In genomic region chr7:45582868-45583277, GRCh38 we compare ENCODE assay signal across 28 cellular contexts. TPM values are rescaled to one million over a fixed set of nuclear protein-coding genes. Genes with fewer than 3 reads are reported as not detected.
DNase-seq lines count a peak whose midpoint lies in the region; ATAC-seq and TF ChIP-seq lines count a peak whose summit lies in the region.
"Had no signal": no experiment of that assay in that cellular context is flagged by ENCODE, and none has a peak within 500 bp of the region (broad histone marks: within the 10 kb centered on the region; RNA-seq: fewer than 3 reads in every experiment).

No MANE protein-coding gene starts in this region.

- H3K27ac ChIP-seq in H9 (ENCODE audit: insufficient read length, low read depth, low read length) (no peak overlapping the region), endodermal cell (ENCODE audit: low read depth, low read length) (peak overlapping the region; percentile 16), neuronal stem cell (replicated peaks; ENCODE audit: low read length) (no peak overlapping the region), thyroid gland (no peak overlapping the region)
- H3K27ac ChIP-seq: gastroesophageal sphincter, parathyroid adenoma, right atrium auricular region, SJSA1, uterus had no signal

- H3T11ph ChIP-seq in H9 (ENCODE audit: low read length): no peak overlapping the region

- H2BK120ac ChIP-seq in H9 (ENCODE audit: low read depth, low read length, poor library complexity, severe bottlenecking): no peak overlapping the region
- H2BK120ac ChIP-seq in neuronal stem cell (ENCODE audit: low read depth, low read length): no peak overlapping the region

- H3K9me3 ChIP-seq in H9 (ENCODE audit: control insufficient read depth, low read depth, low read length) (no peaks in the 10 kb centered on the region), endodermal cell (ENCODE audit: control insufficient read depth, low read length) (no peaks in the 10 kb centered on the region), neuronal stem cell (replicated peaks in 1 of 2; ENCODE audit: control insufficient read depth in 2 of 2, insufficient read depth in 1 of 2, low read depth in 1 of 2, low read length in 2 of 2) (no peaks in the 10 kb centered on the region), thyroid gland (no peaks in the 10 kb centered on the region)
- H3K9me3 ChIP-seq: gastroesophageal sphincter, mucosa of descending colon, right atrium auricular region, SJSA1, uterus had no signal

- DNase-seq in ELF-1 (ENCODE audit: low read depth, low spot score): peak; percentile 65
- DNase-seq in H9: no peak
- DNase-seq in endodermal cell: no peak
- DNase-seq in neuronal stem cell (ENCODE audit: low spot score): peak; percentile 41
- no peak for DNase-seq in thyroid gland
- DNase-seq in activated CD4-positive, alpha-beta T cell treated with anti-CD3 and anti-CD28 coated beads for 1 hour: no peak
- DNase-seq: activated CD8-positive, alpha-beta T cell treated with anti-CD3 and anti-CD28 coated beads, Interleukin-2, amount 10 ng/mL, durations not matched to agents 7 days and 5 days; activated gamma-delta T cell; dermis blood vessel endothelial cell; HCEC 1CT; mucosa of descending colon; NCI-H1105 treated with DMSO at 0.1 percent for 48 hours; NCI-H2029; NCI-H226; nephron progenitor cell; stimulated activated CD4-positive, alpha-beta T cell treated with anti-CD3 and anti-CD28 coated beads, Interleukin-12 subunit alpha, Interleukin-12 subunit beta, amount 100 ng/mL, for 4 hours; stimulated activated CD4-positive, alpha-beta T cell treated with anti-CD3 and anti-CD28 coated beads, Interleukin-4, amount 100 ng/mL, for 24 hours; T-helper 1 cell; uterus had no signal

- no peak for TF ChIP-seq POLR2A in thyroid gland (IDR thresholded peaks at IDR 0.05)

- no peaks in the 10 kb centered on the region for H3K23me2 ChIP-seq in H9 (ENCODE audit: insufficient read length, low read depth, low read length, poor library complexity, severe bottlenecking)

- H3K4me1 Mint-ChIP-seq in H9: peaks cover 38 to 46% of the 10 kb centered on the region in 2 experiments
- peaks cover 12% of the 10 kb centered on the region for H3K4me1 Mint-ChIP-seq in endodermal cell
- H3K4me1 Mint-ChIP-seq: CD14-positive monocyte; stimulated activated effector memory CD8-positive, alpha-beta T cell treated with anti-CD3 and anti-CD28 coated beads, Interleukin-12 subunit alpha, Interleukin-12 subunit beta, amount 100 ng/mL, for 72 hours had no signal

- peaks cover 15% of the 10 kb centered on the region; the same call in 1 of the 2 replicates for H3K4me1 ChIP-seq in H9 (ENCODE audit: insufficient read depth, low read length)
- peaks cover 2% of the 10 kb centered on the region for H3K4me1 ChIP-seq in endodermal cell (ENCODE audit: control insufficient read depth, insufficient read depth, low read length)
- H3K4me1 ChIP-seq in neuronal stem cell (ENCODE audit: control insufficient read depth in 2 of 2, insufficient read depth in 1 of 2, low read depth in 1 of 2, low read length in 2 of 2): peaks cover 5 to 20% of the 10 kb centered on the region in 2 donors
- peaks cover 14 to 46% of the 10 kb centered on the region in 2 donors for H3K4me1 ChIP-seq in thyroid gland
- H3K4me1 ChIP-seq: gastroesophageal sphincter, parathyroid adenoma, right atrium auricular region, SJSA1, uterus had no signal

- no peaks in the 10 kb centered on the region for H4K20me1 ChIP-seq in H9 (ENCODE audit: control insufficient read depth, insufficient read depth, insufficient read length)

- no peaks in the 10 kb centered on the region for H3K27me3 ChIP-seq in H9 (ENCODE audit: insufficient read depth, low read length)
- H3K27me3 ChIP-seq in endodermal cell (ENCODE audit: control insufficient read depth, insufficient read depth, low read length, poor library complexity, severe bottlenecking): peaks cover 4% of the 10 kb centered on the region
- H3K27me3 ChIP-seq in neuronal stem cell (ENCODE audit: control insufficient read depth in 3 of 3, insufficient read depth in 3 of 3, low read depth in 1 of 3, low read length in 3 of 3): no peaks in the 10 kb centered on the region
- H3K27me3 ChIP-seq in thyroid gland: no peaks in the 10 kb centered on the region
- H3K27me3 ChIP-seq: right atrium auricular region, uterus had no signal

- no peaks in the 10 kb centered on the region for H3K79me2 ChIP-seq in H9 (ENCODE audit: insufficient read depth, low read length)
- H3K79me2 ChIP-seq: parathyroid adenoma had no signal

- TF ChIP-seq CTCF in H9 (conservative IDR thresholded peaks at IDR 0.05) (no peak), endodermal cell (conservative IDR thresholded peaks at IDR 0.05) (no peak), thyroid gland (IDR thresholded peaks at IDR 0.05) (no peak)

- H3K36me3 Mint-ChIP-seq in H9 (ENCODE audit: insufficient read depth in 1 of 3, low read depth in 3 of 3): peaks cover 0 to 2% (median 0%) of the 10 kb centered on the region in 3 experiments; a peak in 1 of 7 replicates
- H3K36me3 Mint-ChIP-seq in endodermal cell (ENCODE audit: low read depth): no peaks in the 10 kb centered on the region
- H3K36me3 Mint-ChIP-seq: CD14-positive monocyte; stimulated activated effector memory CD8-positive, alpha-beta T cell treated with anti-CD3 and anti-CD28 coated beads, Interleukin-12 subunit alpha, Interleukin-12 subunit beta, amount 100 ng/mL, for 72 hours had no signal

- H4K91ac ChIP-seq in H9 (ENCODE audit: insufficient read length, low read depth, low read length): no peak overlapping the region
- no peak overlapping the region for H4K91ac ChIP-seq in neuronal stem cell (ENCODE audit: low read depth, low read length, poor library complexity)

- H3K9ac ChIP-seq in H9 (ENCODE audit: extremely low read depth, insufficient read length, low read length) (no peak overlapping the region), endodermal cell (ENCODE audit: extremely low read depth, low read length, poor library complexity, severe bottlenecking) (no peak overlapping the region), neuronal stem cell (ENCODE audit: low read depth, low read length, poor library complexity) (no peak overlapping the region)
- H3K9ac ChIP-seq: parathyroid adenoma had no signal

- no peak overlapping the region for H2AFZ ChIP-seq in H9 (ENCODE audit: low read length)
- H2AFZ ChIP-seq in neuronal stem cell (ENCODE audit: low read length): peak overlapping the region; percentile 21
- H2AFZ ChIP-seq: parathyroid adenoma had no signal

- peak overlapping the region in 1 of 2 experiments; percentile 55; a peak in 1 of 5 replicates for H3K4me3 Mint-ChIP-seq in H9
- H3K4me3 Mint-ChIP-seq in endodermal cell: no peak overlapping the region
- H3K4me3 Mint-ChIP-seq: activated CD8-positive, alpha-beta T cell treated with anti-CD3 and anti-CD28 coated beads, Interleukin-2, amount 10 ng/mL, durations not matched to agents 7 days and 5 days; CD14-positive monocyte; stimulated activated effector memory CD8-positive, alpha-beta T cell treated with anti-CD3 and anti-CD28 coated beads, Interleukin-12 subunit alpha, Interleukin-12 subunit beta, amount 100 ng/mL, for 72 hours had no signal

- H3K27ac Mint-ChIP-seq in H9: peak overlapping the region in 2 of 3 experiments; percentile 57 to 71; a peak in 2 of 7 replicates
- H3K27ac Mint-ChIP-seq in endodermal cell: no peak overlapping the region
- H3K27ac Mint-ChIP-seq: activated CD8-positive, alpha-beta T cell treated with anti-CD3 and anti-CD28 coated beads, Interleukin-2, amount 10 ng/mL, durations not matched to agents 7 days and 5 days; CD14-positive monocyte; nephron progenitor cell; stimulated activated effector memory CD8-positive, alpha-beta T cell treated with anti-CD3 and anti-CD28 coated beads, Interleukin-12 subunit alpha, Interleukin-12 subunit beta, amount 100 ng/mL, for 72 hours had no signal

- H3K14ac ChIP-seq in H9 (ENCODE audit: insufficient read depth, low read length) (no peak overlapping the region), neuronal stem cell (ENCODE audit: low read length) (peak overlapping the region; percentile 10)

- H3K27me3 Mint-ChIP-seq in H9 (ENCODE audit: low read depth) (no peaks in the 10 kb centered on the region), endodermal cell (ENCODE audit: insufficient read depth) (peaks cover 2% of the 10 kb centered on the region)

- no peak overlapping the region for H2AK5ac ChIP-seq in H9 (ENCODE audit: insufficient read length, low read length)
- H2AK5ac ChIP-seq in neuronal stem cell (ENCODE audit: low read depth, low read length): no peak overlapping the region

- no peak for ATAC-seq in GM21529 (IDR thresholded peaks at IDR 0.05; ENCODE audit: unreplicated experiment)
- ATAC-seq: activated CD4-positive, CD25-positive, alpha-beta regulatory T cell treated with anti-CD3 and anti-CD28 coated beads, Interleukin-2, amount 50 U/mL, for 24 hours; activated CD8-positive, alpha-beta T cell treated with anti-CD3 and anti-CD28 coated beads, Interleukin-2, amount 10 ng/mL, durations not matched to agents 7 days and 5 days; gastroesophageal sphincter; GM12878; mucosa of descending colon; stimulated activated effector memory CD8-positive, alpha-beta T cell treated with anti-CD3 and anti-CD28 coated beads, Interleukin-12 subunit alpha, Interleukin-12 subunit beta, amount 100 ng/mL, for 72 hours had no signal

- no peak overlapping the region for H3K4me3 ChIP-seq in endodermal cell (ENCODE audit: low read length)
- peak overlapping the region in 1 of 2 donors; percentile 57 for H3K4me3 ChIP-seq in neuronal stem cell (ENCODE audit: low read length in 2 of 2)
- H3K4me3 ChIP-seq in thyroid gland (replicated peaks in 1 of 3): no peak overlapping the region
- H3K4me3 ChIP-seq: gastroesophageal sphincter, GM12878, mucosa of descending colon, right atrium auricular region, SJSA1, uterus had no signal

- no peaks in the 10 kb centered on the region for H3K36me3 ChIP-seq in endodermal cell (ENCODE audit: control insufficient read depth, insufficient read depth, low read length)
- H3K36me3 ChIP-seq in neuronal stem cell (replicated peaks in 1 of 2; ENCODE audit: control insufficient read depth in 2 of 2, insufficient read depth in 2 of 2, low read length in 2 of 2): no peaks in the 10 kb centered on the region
- H3K36me3 ChIP-seq in thyroid gland: no peaks in the 10 kb centered on the region
- H3K36me3 ChIP-seq: gastroesophageal sphincter, right atrium auricular region, SJSA1, uterus had no signal

- H3K4me2 ChIP-seq in H9 (ENCODE audit: insufficient read depth, insufficient read length, low read length) (no peak overlapping the region), neuronal stem cell (ENCODE audit: insufficient read depth, low read length, poor library complexity, severe bottlenecking) (no peak overlapping the region)

- H2BK20ac ChIP-seq in H9 (ENCODE audit: low read depth, low read length, poor library complexity, severe bottlenecking): no peak overlapping the region

- H3K56ac ChIP-seq in H9 (ENCODE audit: insufficient read length, low read depth, low read length): no peak overlapping the region

- no peaks in the 10 kb centered on the region for H3K79me1 ChIP-seq in H9 (ENCODE audit: insufficient read depth, low read depth, low read length, poor library complexity, severe bottlenecking)
- no peaks in the 10 kb centered on the region for H3K79me1 ChIP-seq in neuronal stem cell (ENCODE audit: low read depth, low read length)

- no peak overlapping the region for H2BK5ac ChIP-seq in H9 (ENCODE audit: insufficient read length, low read length)
- H2BK5ac ChIP-seq in neuronal stem cell (ENCODE audit: low read length): no peak overlapping the region

- H2BK12ac ChIP-seq in H9 (ENCODE audit: insufficient read length, low read depth, low read length) (no peak overlapping the region), neuronal stem cell (ENCODE audit: low read length) (no peak overlapping the region)

- intact Hi-C loops in thyroid gland (cut with DNase I): no loop called here

- H3K18ac ChIP-seq in H9 (ENCODE audit: insufficient read length, low read depth, low read length): no peak overlapping the region
- H3K18ac ChIP-seq in neuronal stem cell (ENCODE audit: low read length): peak overlapping the region; percentile 60

- H4K8ac ChIP-seq in H9 (replicated peaks; ENCODE audit: insufficient read length, low read depth, low read length) (no peak overlapping the region), neuronal stem cell (ENCODE audit: low read depth, low read length) (no peak overlapping the region)

- H3K9me3 Mint-ChIP-seq in H9 (no peaks in the 10 kb centered on the region), endodermal cell (no peaks in the 10 kb centered on the region)
- H3K9me3 Mint-ChIP-seq: CD14-positive monocyte; nephron progenitor cell; stimulated activated effector memory CD8-positive, alpha-beta T cell treated with anti-CD3 and anti-CD28 coated beads, Interleukin-12 subunit alpha, Interleukin-12 subunit beta, amount 100 ng/mL, for 72 hours had no signal

- H4K5ac ChIP-seq in H9 (ENCODE audit: insufficient read length, low read depth, low read length): no peak overlapping the region

- H3K4ac ChIP-seq in H9 (ENCODE audit: low read depth, low read length) (no peak overlapping the region), neuronal stem cell (ENCODE audit: low read length) (no peak overlapping the region)

- H3K23ac ChIP-seq in H9 (ENCODE audit: insufficient read length, low read depth, low read length) (no peak overlapping the region), neuronal stem cell (ENCODE audit: low read depth, low read length, poor library complexity) (no peak overlapping the region)

- H2BK15ac ChIP-seq in H9 (ENCODE audit: low read depth, low read length) (no peak overlapping the region), neuronal stem cell (ENCODE audit: low read length) (no peak overlapping the region)

- no CpG with 5 or more reads among the region's 9 CpGs for WGBS in H9 (ENCODE audit: extremely low coverage, insufficient read length, low lambda C conversion rate)
- WGBS in endodermal cell (ENCODE audit: insufficient coverage in 1 of 2, insufficient read length in 1 of 2), 2 experiments: 77 to 84% methylated on average over 5 to 9 of the region's 9 CpGs
- no CpG with 5 or more reads among the region's 9 CpGs for WGBS in neuronal stem cell (ENCODE audit: extremely low coverage in 2 of 2, insufficient read length in 2 of 2, insufficient replicate concordance in 1 of 2), 2 donors
- 66 to 74% methylated on average over 5 to 9 of the region's 9 CpGs for WGBS in thyroid gland, 2 donors

RNA-seq across cellular contexts. Expression of gene ADCY1, which starts 8.7 kb away (rescaled TPM):
- total RNA-seq in H9 (2021) (18.7 and 21.6 TPM in 2 replicates), endodermal cell (10 to 100 TPM; 15.3 to 18.5 TPM), thyroid gland (10 to 100 TPM in 1 of 4 donors, 1 to 10 TPM in 3; 5.8 to 11.6 (median 7.7) TPM)
- polyA plus RNA-seq in endodermal cell (2013, experiment 1 of 2): 5.0 TPM
- 5.6 TPM for polyA plus RNA-seq in endodermal cell (2013, experiment 2 of 2)
- 5.1 TPM for polyA plus RNA-seq in neuronal stem cell (2013, experiment 1 of 2)
- 4.8 TPM for polyA plus RNA-seq in neuronal stem cell (2013, experiment 2 of 2)

Comparison
In these comparisons a context has a peak if more than half of its experiments do, and no peak if none do; other contexts are left out.
1. DNase-seq: peak in ELF-1 (single experiment) and neuronal stem cell (single experiment); none in H9 (single experiment), endodermal cell (single experiment), thyroid gland (0 of 2) and activated CD4-positive, alpha-beta T cell treated with anti-CD3 and anti-CD28 coated beads for 1 hour (single experiment).